8 cellular contexts compared by ENCODE assay signal in genomic region chr15:75455424-75455981, GRCh38. TPM values are rescaled to one million over a fixed set of nuclear protein-coding genes. Genes with fewer than 3 reads are reported as not detected.
DNase-seq lines count a peak whose midpoint lies in the region; ATAC-seq and TF ChIP-seq lines count a peak whose summit lies in the region.

No MANE protein-coding gene starts in this region.

- no peaks in the 10 kb centered on the region for H3K36me3 ChIP-seq in CD8-positive, alpha-beta T cell (ENCODE audit: insufficient read depth, low read length)
- H3K36me3 ChIP-seq in PC-3 (ENCODE audit: low read depth, low read length): no peaks in the 10 kb centered on the region

- H2AFZ ChIP-seq in PC-3 (ENCODE audit: low read length): peak overlapping the region; percentile 100

- H3K9ac ChIP-seq in PC-3 (ENCODE audit: low read length): peak overlapping the region; percentile 77

- POLR2A ChIA-PET in CD8-positive, alpha-beta T cell (lab: Charles Lee): interaction anchor here (1.3 to 6.8 kb wide), 9 partner anchors 10 to 254 kb away, joined by 3 to 140 read pairs (median 12); partner anchors contain the start of genes C15orf39, IMP3, MAN2C1 and PTPN9
- POLR2A ChIA-PET in PC-3 (lab: Charles Lee; ENCODE audit: unreplicated experiment): interaction anchor here (0.6 to 0.7 kb wide), 3 partner anchors 29 to 1473 kb away, joined by 4 to 5 read pairs (median 4); no protein-coding TSS in a partner anchor

- H3K27me3 Mint-ChIP-seq in CD8-positive, alpha-beta T cell (ENCODE audit: low read depth): no peaks in the 10 kb centered on the region

- peaks cover 18% of the 10 kb centered on the region for H3K79me2 ChIP-seq in PC-3 (ENCODE audit: low read length)

- intact Hi-C loops in CD8-positive, alpha-beta T cell (cut with DNase I, micrococcal nuclease): loop anchor here (1.0 to 10.0 kb wide), 7 partner anchors 185 to 1821 kb away; partner anchors contain the start of genes EDC3 (in 1 of the 2), IMP3 (in 1 of the 2), NPTN (in 1 of the 2) and PPCDC (in 1 of the 2)
- intact Hi-C loops in PC-3 (cut with micrococcal nuclease): no loop called here

- BruUV-seq in PC-3 (replicated peaks; lab: Mats Ljungman, UMichigan): no TSS peak

- H3K4me3 Mint-ChIP-seq in CD8-positive, alpha-beta T cell: peak overlapping the region; percentile 92

- peak overlapping the region; percentile 96 for H3K27ac Mint-ChIP-seq in CD8-positive, alpha-beta T cell

- no peaks in the 10 kb centered on the region for H3K9me2 ChIP-seq in PC-3 (replicated peaks; ENCODE audit: low read length)

- H3K9me3 ChIP-seq in CD8-positive, alpha-beta T cell (ENCODE audit: low read length): no peaks in the 10 kb centered on the region
- H3K9me3 ChIP-seq in PC-3 (ENCODE audit: low read length) (no peaks in the 10 kb centered on the region), mononuclear cell (ENCODE audit: low read depth, low read length) (no peaks in the 10 kb centered on the region)

- H3K9me3 Mint-ChIP-seq in CD8-positive, alpha-beta T cell: no peaks in the 10 kb centered on the region

- H3K4me3 ChIP-seq in CD8-positive, alpha-beta T cell (ENCODE audit: low read depth, low read length): peak overlapping the region; percentile 75
- H3K4me3 ChIP-seq in PC-3 (ENCODE audit: low read length) (peak overlapping the region; percentile 86), epithelial cell of esophagus (ENCODE audit: low read length) (peak overlapping the region; percentile 86), mononuclear cell (ENCODE audit: low read length) (peak overlapping the region; percentile 60)

- peaks cover 10% of the 10 kb centered on the region for H3K36me3 Mint-ChIP-seq in CD8-positive, alpha-beta T cell

- H3K4me1 Mint-ChIP-seq in CD8-positive, alpha-beta T cell (ENCODE audit: low read depth): peaks cover 22% of the 10 kb centered on the region

- TF ChIP-seq CTCF in CD8-positive, alpha-beta T cell (IDR thresholded peaks at IDR 0.05): no peak
- TF ChIP-seq CTCF in PC-3 (conservative IDR thresholded peaks at IDR 0.05; ENCODE audit: low read depth, low read length) (no peak), epithelial cell of esophagus (IDR thresholded peaks at IDR 0.05; ENCODE audit: insufficient read depth, low read depth, low read length, missing control alignments) (no peak)

- peak overlapping the region; percentile 83 for H3K27ac ChIP-seq in CD8-positive, alpha-beta T cell (ENCODE audit: low read depth, low read length)
- peak overlapping the region; percentile 64 for H3K27ac ChIP-seq in PC-3 (ENCODE audit: low read length)

- ATAC-seq in CD8-positive, alpha-beta T cell: peak; percentile 11
- ATAC-seq in PC-3 (peak; percentile 6; the same call in 1 of the 2 replicates), HG03025 (IDR thresholded peaks at IDR 0.05; ENCODE audit: low FRiP score, unreplicated experiment) (no peak)

- peak overlapping the region; percentile 95 for H3K4me2 ChIP-seq in PC-3 (ENCODE audit: low read length)

- CTCF ChIA-PET in CD8-positive, alpha-beta T cell (lab: Charles Lee): interaction anchor here (1.2 to 3.9 kb wide), 4 partner anchors 53 to 184 kb away, joined by 3 to 13 read pairs (median 10); partner anchors contain the start of genes IMP3 and MAN2C1
- CTCF ChIA-PET in PC-3 (lab: Charles Lee): interaction anchor here (1.1 kb wide), 1 partner anchor 88 kb away, joined by 3 read pairs; no protein-coding TSS in a partner anchor

- DNase-seq in CD8-positive, alpha-beta T cell: peak; percentile 78 to 92 (median 87)
- DNase-seq in HUDEP-2 (lab: John Stamatoyannopoulos, UW; ENCODE audit: unreplicated experiment in 76 of 76): peak in 73 of 76 experiments; percentile 8 to 91 (median 64)
- DNase-seq in PC-3: peak; percentile 76
- peak; percentile 88 for DNase-seq in activated T-cell treated with anti-CD3 and anti-CD28 coated beads, Interleukin-2, amount 50 U/mL, for 1 hour
- peak; percentile 88 for DNase-seq in epithelial cell of esophagus (ENCODE audit: low read depth)
- peak; percentile 73 to 79 for DNase-seq in stimulated activated CD8-positive, alpha-beta memory T cell treated with anti-CD3 and anti-CD28 coated beads, Interleukin-2, amount 100 ng/mL, for 1 hour (ENCODE audit: low read depth in 2 of 2)

- no peaks in the 10 kb centered on the region for H3K27me3 ChIP-seq in CD8-positive, alpha-beta T cell (ENCODE audit: insufficient read depth, low read length)
- H3K27me3 ChIP-seq in PC-3 (ENCODE audit: low read length) (no peaks in the 10 kb centered on the region), mononuclear cell (ENCODE audit: insufficient read depth, low read length) (no peaks in the 10 kb centered on the region)

- H3F3A ChIP-seq in PC-3 (ENCODE audit: low read length, unreplicated experiment): no peaks in the 10 kb centered on the region

- H3K4me1 ChIP-seq in CD8-positive, alpha-beta T cell (ENCODE audit: insufficient read depth, low read length): peaks cover 13% of the 10 kb centered on the region
- H3K4me1 ChIP-seq in PC-3 (ENCODE audit: insufficient read depth, low read length): peaks cover 19% of the 10 kb centered on the region; the same call in 1 of the 2 replicates
- H3K4me1 ChIP-seq in mononuclear cell (ENCODE audit: insufficient read depth, low read length): peaks cover 28% of the 10 kb centered on the region

- no peaks in the 10 kb centered on the region for H4K20me1 ChIP-seq in PC-3 (ENCODE audit: low read length)

RNA-seq across cellular contexts. Expression of gene SIN3A, which starts 4.0 kb away (rescaled TPM):
- total RNA-seq in CD8-positive, alpha-beta T cell: 100 to 1,000 TPM; 133 TPM
- total RNA-seq in PC-3 (2014; rRNA removed) (24.9 and 27.8 TPM in 2 replicates), mononuclear cell (100 TPM)
